Comparison of ENCODE assay signal across 1 cellular context in genomic region chr11:76380977-76381719, GRCh38.
TF ChIP-seq lines count a peak whose summit lies in the region.

Gene GVQW3 (plus strand): TSS chr11:76381323. CDS start chr11:76381829, 506 bp downstream.
Gene THAP12 (minus strand): TSS chr11:76381132. CDS start chr11:76380836, 296 bp downstream.

TF ChIP-seq in K562, 482 proteins besides CTCF, POLR2A, EP300 and RAD21 (continued from another document and continues in another):
- TF ChIP-seq UBTF (IDR thresholded peaks at IDR 0.05; ENCODE audit: borderline replicate concordance in 1 of 2, low read depth in 2 of 2, low read length in 2 of 2) (no peak), MTA2 (IDR thresholded peaks at IDR 0.05; ENCODE audit: low read depth) (no peak), HIVEP1 (CRISPR knock-in tag; IDR thresholded peaks at IDR 0.05) (no peak), KDM4B (IDR thresholded peaks at IDR 0.05; ENCODE audit: borderline replicate concordance in 2 of 2, low read depth in 1 of 2) (peak in 1 of 2 experiments; percentile 91; a peak in 1 of 4 replicates), ZNF384 (IDR thresholded peaks at IDR 0.05; ENCODE audit: low read depth, low read length) (no peak), ZNF282 (CRISPR knock-in tag; IDR thresholded peaks at IDR 0.05) (no peak), ATF1 (CRISPR knock-in tag; IDR thresholded peaks at IDR 0.05) (no peak), ATF1 (tag; IDR thresholded peaks at IDR 0.05) (peak; percentile 21; the same call in 1 of the 2 replicates), MAX (CRISPR knock-in tag; IDR thresholded peaks at IDR 0.05) (peak; percentile 77), PCBP2 (IDR thresholded peaks at IDR 0.05; ENCODE audit: low read depth, low read length, poor library complexity, severe bottlenecking) (no peak), PPARD (CRISPR knock-in tag; IDR thresholded peaks at IDR 0.05) (no peak), ZNF764 (CRISPR knock-in tag; IDR thresholded peaks at IDR 0.05; ENCODE audit: low read depth) (no peak), ZNF253 (CRISPR knock-in tag; conservative IDR thresholded peaks at IDR 0.05) (no peak), MTA1 (IDR thresholded peaks at IDR 0.05; ENCODE audit: borderline replicate concordance) (no peak), MXI1 (IDR thresholded peaks at IDR 0.05; ENCODE audit: low read depth, low read length) (no peak), SMARCC2 (IDR thresholded peaks at IDR 0.05; ENCODE audit: low read depth) (no peak), YY1 (IDR thresholded peaks at IDR 0.05; ENCODE audit: borderline replicate concordance in 1 of 3, control insufficient read depth in 1 of 3, extremely low read depth in 1 of 3, insufficient read depth in 3 of 3, insufficient read length in 1 of 3, insufficient replicate concordance in 2 of 3, low read depth in 1 of 3, low read length in 2 of 3) (peak in 2 of 3 experiments; percentile 45 to 62), ZNF239 (CRISPR knock-in tag; IDR thresholded peaks at IDR 0.05) (no peak), HOMEZ (CRISPR knock-in tag; IDR thresholded peaks at IDR 0.05) (no peak), HDAC8 (tag; IDR thresholded peaks at IDR 0.05) (no peak), SMAD3 (CRISPR knock-in tag; conservative IDR thresholded peaks at IDR 0.05) (no peak), HDGF (IDR thresholded peaks at IDR 0.05) (no peak), ZKSCAN3 (CRISPR knock-in tag; IDR thresholded peaks at IDR 0.05) (no peak), ZKSCAN8 (CRISPR knock-in tag; IDR thresholded peaks at IDR 0.05) (no peak), CCAR2 (IDR thresholded peaks at IDR 0.05; ENCODE audit: low read depth, low read length) (no peak), SMAD4 (CRISPR knock-in tag; conservative IDR thresholded peaks at IDR 0.05) (peak; percentile 88), PML (IDR thresholded peaks at IDR 0.05; ENCODE audit: low read length) (no peak), SRSF7 (optimal IDR thresholded peaks at IDR 0.05; ENCODE audit: low read depth, low read length) (no peak), CEBPB (tag; IDR thresholded peaks at IDR 0.05) (no peak), CBFA2T3 (IDR thresholded peaks at IDR 0.05) (no peak), HNRNPLL (IDR thresholded peaks at IDR 0.05; ENCODE audit: low read depth, low read length, poor library complexity, severe bottlenecking) (peak; percentile 60), ZNF77 (CRISPR knock-in tag; IDR thresholded peaks at IDR 0.05) (no peak), ZNF143 (CRISPR knock-in tag; IDR thresholded peaks at IDR 0.05) (peak; percentile 82), ZNF212 (CRISPR knock-in tag; IDR thresholded peaks at IDR 0.05) (no peak), POLR2AphosphoS5 (IDR thresholded peaks at IDR 0.05; ENCODE audit: control insufficient read depth, insufficient read depth, low read depth, low read length) (no peak), RAD51 (IDR thresholded peaks at IDR 0.05; ENCODE audit: borderline replicate concordance, low read depth) (no peak), ATF7 (IDR thresholded peaks at IDR 0.05) (peak; percentile 83), ZNF507 (tag; conservative IDR thresholded peaks at IDR 0.05) (no peak), ZNF217 (CRISPR knock-in tag; IDR thresholded peaks at IDR 0.05) (no peak), KLF13 (tag; IDR thresholded peaks at IDR 0.05; ENCODE audit: borderline replicate concordance, low read depth) (peak; percentile 80; the same call in 1 of the 2 replicates), MAFF (IDR thresholded peaks at IDR 0.05; ENCODE audit: low read length) (no peak), TARDBP (IDR thresholded peaks at IDR 0.05) (no peak), ZNF121 (CRISPR knock-in tag; conservative IDR thresholded peaks at IDR 0.05) (no peak), ZNF586 (CRISPR knock-in tag; conservative IDR thresholded peaks at IDR 0.05) (no peak), OTX1 (CRISPR knock-in tag; IDR thresholded peaks at IDR 0.05) (no peak), ZSCAN29 (IDR thresholded peaks at IDR 0.05) (0 out of 2 replicates have a peak, but pooled peaks have one; percentile 14), ZNF740 (CRISPR knock-in tag; IDR thresholded peaks at IDR 0.05) (0 out of 2 replicates have a peak, but pooled peaks have one; percentile 19), ZNF740 (tag; IDR thresholded peaks at IDR 0.05) (no peak; a peak in 1 of 4 replicates), SAFB (IDR thresholded peaks at IDR 0.05; ENCODE audit: borderline replicate concordance, low read depth, low read length) (no peak), CLOCK (CRISPR knock-in tag; IDR thresholded peaks at IDR 0.05; ENCODE audit: borderline replicate concordance) (no peak), GATAD2B (IDR thresholded peaks at IDR 0.05; ENCODE audit: borderline replicate concordance) (no peak), TOE1 (IDR thresholded peaks at IDR 0.05; ENCODE audit: borderline replicate concordance) (peak; percentile 21; the same call in 1 of the 2 replicates), TOE1 (CRISPR knock-in tag; IDR thresholded peaks at IDR 0.05; ENCODE audit: borderline replicate concordance, low read depth) (no peak), ZNF134 (CRISPR knock-in tag; conservative IDR thresholded peaks at IDR 0.05) (no peak), BHLHE40 (IDR thresholded peaks at IDR 0.05; ENCODE audit: low read length) (peak; percentile 65), STAG1 (CRISPR knock-in tag; IDR thresholded peaks at IDR 0.05; ENCODE audit: borderline replicate concordance) (no peak), RB1 (IDR thresholded peaks at IDR 0.05; ENCODE audit: low read depth) (peak; percentile 89), PTBP1 (IDR thresholded peaks at IDR 0.05; ENCODE audit: low read depth, low read length) (no peak)
- TF ChIP-seq, protein P1, sequence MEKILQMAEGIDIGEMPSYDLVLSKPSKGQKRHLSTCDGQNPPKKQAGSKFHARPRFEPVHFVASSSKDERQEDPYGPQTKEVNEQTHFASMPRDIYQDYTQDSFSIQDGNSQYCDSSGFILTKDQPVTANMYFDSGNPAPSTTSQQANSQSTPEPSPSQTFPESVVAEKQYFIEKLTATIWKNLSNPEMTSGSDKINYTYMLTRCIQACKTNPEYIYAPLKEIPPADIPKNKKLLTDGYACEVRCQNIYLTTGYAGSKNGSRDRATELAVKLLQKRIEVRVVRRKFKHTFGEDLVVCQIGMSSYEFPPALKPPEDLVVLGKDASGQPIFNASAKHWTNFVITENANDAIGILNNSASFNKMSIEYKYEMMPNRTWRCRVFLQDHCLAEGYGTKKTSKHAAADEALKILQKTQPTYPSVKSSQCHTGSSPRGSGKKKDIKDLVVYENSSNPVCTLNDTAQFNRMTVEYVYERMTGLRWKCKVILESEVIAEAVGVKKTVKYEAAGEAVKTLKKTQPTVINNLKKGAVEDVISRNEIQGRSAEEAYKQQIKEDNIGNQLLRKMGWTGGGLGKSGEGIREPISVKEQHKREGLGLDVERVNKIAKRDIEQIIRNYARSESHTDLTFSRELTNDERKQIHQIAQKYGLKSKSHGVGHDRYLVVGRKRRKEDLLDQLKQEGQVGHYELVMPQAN (IDR thresholded peaks at IDR 0.05; ENCODE audit: borderline replicate concordance), result peak; percentile 80
- TF ChIP-seq, protein P2, sequence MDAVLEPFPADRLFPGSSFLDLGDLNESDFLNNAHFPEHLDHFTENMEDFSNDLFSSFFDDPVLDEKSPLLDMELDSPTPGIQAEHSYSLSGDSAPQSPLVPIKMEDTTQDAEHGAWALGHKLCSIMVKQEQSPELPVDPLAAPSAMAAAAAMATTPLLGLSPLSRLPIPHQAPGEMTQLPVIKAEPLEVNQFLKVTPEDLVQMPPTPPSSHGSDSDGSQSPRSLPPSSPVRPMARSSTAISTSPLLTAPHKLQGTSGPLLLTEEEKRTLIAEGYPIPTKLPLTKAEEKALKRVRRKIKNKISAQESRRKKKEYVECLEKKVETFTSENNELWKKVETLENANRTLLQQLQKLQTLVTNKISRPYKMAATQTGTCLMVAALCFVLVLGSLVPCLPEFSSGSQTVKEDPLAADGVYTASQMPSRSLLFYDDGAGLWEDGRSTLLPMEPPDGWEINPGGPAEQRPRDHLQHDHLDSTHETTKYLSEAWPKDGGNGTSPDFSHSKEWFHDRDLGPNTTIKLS (IDR thresholded peaks at IDR 0.05; ENCODE audit: borderline replicate concordance, low read depth), result peak; percentile 30; the same call in 1 of the 2 replicates
- TF ChIP-seq, protein P3, sequence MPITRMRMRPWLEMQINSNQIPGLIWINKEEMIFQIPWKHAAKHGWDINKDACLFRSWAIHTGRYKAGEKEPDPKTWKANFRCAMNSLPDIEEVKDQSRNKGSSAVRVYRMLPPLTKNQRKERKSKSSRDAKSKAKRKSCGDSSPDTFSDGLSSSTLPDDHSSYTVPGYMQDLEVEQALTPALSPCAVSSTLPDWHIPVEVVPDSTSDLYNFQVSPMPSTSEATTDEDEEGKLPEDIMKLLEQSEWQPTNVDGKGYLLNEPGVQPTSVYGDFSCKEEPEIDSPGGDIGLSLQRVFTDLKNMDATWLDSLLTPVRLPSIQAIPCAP (CRISPR knock-in tag; IDR thresholded peaks at IDR 0.05; ENCODE audit: borderline replicate concordance), result no peak
- TF ChIP-seq, protein P4, sequence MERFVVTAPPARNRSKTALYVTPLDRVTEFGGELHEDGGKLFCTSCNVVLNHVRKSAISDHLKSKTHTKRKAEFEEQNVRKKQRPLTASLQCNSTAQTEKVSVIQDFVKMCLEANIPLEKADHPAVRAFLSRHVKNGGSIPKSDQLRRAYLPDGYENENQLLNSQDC (CRISPR knock-in tag; IDR thresholded peaks at IDR 0.05), result peak; percentile 8; the same call in 1 of the 2 replicates
- TF ChIP-seq, protein P5, sequence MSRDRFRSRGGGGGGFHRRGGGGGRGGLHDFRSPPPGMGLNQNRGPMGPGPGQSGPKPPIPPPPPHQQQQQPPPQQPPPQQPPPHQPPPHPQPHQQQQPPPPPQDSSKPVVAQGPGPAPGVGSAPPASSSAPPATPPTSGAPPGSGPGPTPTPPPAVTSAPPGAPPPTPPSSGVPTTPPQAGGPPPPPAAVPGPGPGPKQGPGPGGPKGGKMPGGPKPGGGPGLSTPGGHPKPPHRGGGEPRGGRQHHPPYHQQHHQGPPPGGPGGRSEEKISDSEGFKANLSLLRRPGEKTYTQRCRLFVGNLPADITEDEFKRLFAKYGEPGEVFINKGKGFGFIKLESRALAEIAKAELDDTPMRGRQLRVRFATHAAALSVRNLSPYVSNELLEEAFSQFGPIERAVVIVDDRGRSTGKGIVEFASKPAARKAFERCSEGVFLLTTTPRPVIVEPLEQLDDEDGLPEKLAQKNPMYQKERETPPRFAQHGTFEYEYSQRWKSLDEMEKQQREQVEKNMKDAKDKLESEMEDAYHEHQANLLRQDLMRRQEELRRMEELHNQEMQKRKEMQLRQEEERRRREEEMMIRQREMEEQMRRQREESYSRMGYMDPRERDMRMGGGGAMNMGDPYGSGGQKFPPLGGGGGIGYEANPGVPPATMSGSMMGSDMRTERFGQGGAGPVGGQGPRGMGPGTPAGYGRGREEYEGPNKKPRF (IDR thresholded peaks at IDR 0.05; ENCODE audit: low read depth, low read length), result no peak
